Comparison of ENCODE assay signal across 1 cellular context in genomic region chr3:111621535-111621934, GRCh38.
TF ChIP-seq lines count a peak whose summit lies in the region.

No MANE protein-coding gene starts in this region.

TF ChIP-seq in HepG2, 621 proteins besides CTCF, POLR2A, EP300 and RAD21 (continued from another document):
- TF ChIP-seq ZNF639 (CRISPR knock-in tag; conservative IDR thresholded peaks at IDR 0.05): no peak
